ENCODE assay signal across 9 cellular contexts in the genomic region with DNA sequence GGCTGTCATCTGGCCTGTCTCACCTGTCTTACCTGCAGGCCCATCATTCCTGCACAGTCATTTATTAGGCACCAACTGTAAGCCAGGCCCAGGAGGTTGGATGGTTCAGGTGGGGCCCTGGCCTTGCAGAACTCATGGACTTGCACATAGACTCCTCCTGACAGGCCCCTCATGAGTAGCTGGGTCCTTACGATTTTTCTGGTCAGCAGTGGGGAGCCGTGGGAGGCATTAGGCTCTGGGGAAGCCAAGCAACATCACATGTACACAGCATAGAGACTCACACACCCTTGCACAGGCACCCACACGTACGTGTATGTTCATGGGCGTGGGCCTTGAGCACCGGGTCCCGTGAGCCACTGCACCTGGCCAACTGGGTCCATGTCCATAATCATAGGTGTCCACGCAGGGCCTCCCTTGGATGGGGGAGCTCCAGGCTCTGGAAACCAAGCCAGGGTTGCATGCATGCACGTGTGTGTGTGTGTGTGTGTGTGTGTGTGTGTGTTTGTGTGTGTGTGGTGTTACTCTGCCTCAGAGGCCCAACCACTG. TPM values are rescaled to one million over a fixed set of nuclear protein-coding genes. Genes with fewer than 3 reads are reported as not detected.
DNase-seq lines count a peak whose midpoint lies in the region; ATAC-seq, FAIRE-seq and TF ChIP-seq lines count a peak whose summit lies in the region.
"Had no signal": no experiment of that assay in that cellular context is flagged by ENCODE, and none has a peak within 500 bp of the region (broad histone marks: within the 10 kb centered on the region; RNA-seq: fewer than 3 reads in every experiment).

No MANE protein-coding gene starts in this region.

- FAIRE-seq in GM12878 (lab: Jason Lieb, UNC), result no peak

- SMC1A ChIA-PET in GM12878 (lab: Charles Lee; ENCODE audit: uncharacterized antibody, unreplicated experiment), result interaction anchor here (0.9 to 10.0 kb wide), 8 partner anchors 10 to 62 kb away, joined by 3 to 186 read pairs (median 12); a partner anchor contains a TSS

- CTCF ChIA-PET in GM12878 (lab: Yijun Ruan, JAX), result interaction anchor here (0.6 to 11.1 kb wide), 6 partner anchors 10 to 377 kb away, joined by 3 to 317 read pairs (median 22); a partner anchor contains a TSS

- H3K9me3 Mint-ChIP-seq in activated CD4-positive, alpha-beta T cell treated with anti-CD3 and anti-CD28 coated beads, Interleukin-2, amount 10 ng/mL, durations not matched to agents 24 days and 14 days, result no peaks in the 10 kb centered on the region

- no peak for TF ChIP-seq RAD21 in GM12878 (IDR thresholded peaks at IDR 0.05; ENCODE audit: insufficient read depth, low read depth, low read length)

- H3K27me3 ChIP-seq in GM12878 (replicated peaks in 1 of 2; ENCODE audit: control insufficient read depth in 2 of 2, insufficient read depth in 2 of 2, low read length in 1 of 2), result no peaks in the 10 kb centered on the region
- no peaks in the 10 kb centered on the region for H3K27me3 ChIP-seq in spleen (replicated peaks in 1 of 7)

- intact Hi-C loops in activated CD4-positive, alpha-beta T cell treated with anti-CD3 and anti-CD28 coated beads, Interleukin-2, amount 10 ng/mL, durations not matched to agents 24 days and 14 days (cut with micrococcal nuclease), result no loop called here
- intact Hi-C loops in GM12878 (cut with micrococcal nuclease; ENCODE audit: unreplicated experiment) (loop anchor here (1.0 to 2.0 kb wide), 3 partner anchors 18 to 23 kb away; a partner anchor contains a TSS), spleen (cut with DNase I; ENCODE audit: low total_unique reads) (no loop called here)

- H3K4me2 ChIP-seq in GM12878 (ENCODE audit: control insufficient read depth, insufficient read depth), result peak overlapping the region; percentile 80

- H4K20me1 ChIP-seq in GM12878 (ENCODE audit: control insufficient read depth, insufficient read depth), result no peaks in the 10 kb centered on the region

- peak; percentile 78 for DNase-seq in activated CD4-positive, alpha-beta T cell treated with anti-CD3 and anti-CD28 coated beads, Interleukin-2, amount 10 ng/mL, durations not matched to agents 24 days and 14 days
- DNase-seq in activated CD4-positive, alpha-beta T cell treated with anti-CD3 and anti-CD28 coated beads, Interleukin-2, amount 50 U/mL, for 4 hours, result no peak
- DNase-seq in GM12878 (ENCODE audit: low read depth, low spot score) (no peak), spleen (peak; percentile 80), AG20443 (ENCODE audit: low spot score) (no peak)
- DNase-seq: Right ventricle myocardium superior had no signal

- TF ChIP-seq EP300 in GM12878 (IDR thresholded peaks at IDR 0.05; ENCODE audit: borderline replicate concordance in 1 of 2, control insufficient read depth in 1 of 2, low read depth in 2 of 2, low read length in 2 of 2), result no peak

- no peak overlapping the region for H3K4me3 ChIP-seq in GM12878
- peak overlapping the region in 1 of 8 donors; percentile 58 for H3K4me3 ChIP-seq in spleen

- peak overlapping the region; percentile 57 for H3K4me3 Mint-ChIP-seq in activated CD4-positive, alpha-beta T cell treated with anti-CD3 and anti-CD28 coated beads, Interleukin-2, amount 10 ng/mL, durations not matched to agents 24 days and 14 days

- RAD21 ChIA-PET in GM12878 (lab: Charles Lee; ENCODE audit: unreplicated experiment), result interaction anchor here (0.8 to 8.2 kb wide), 8 partner anchors 11 to 791 kb away, joined by 3 to 135 read pairs (median 22); a partner anchor contains a TSS

- peaks cover 81% of the 10 kb centered on the region for H3K4me1 Mint-ChIP-seq in activated CD4-positive, alpha-beta T cell treated with anti-CD3 and anti-CD28 coated beads, Interleukin-2, amount 10 ng/mL, durations not matched to agents 24 days and 14 days

- no peak overlapping the region; the same call in 1 of the 2 replicates for H2AFZ ChIP-seq in GM12878 (ENCODE audit: control insufficient read depth, low read depth, low read length)

- ATAC-seq in HG03280 (IDR thresholded peaks at IDR 0.05; ENCODE audit: unreplicated experiment), result peak; percentile 1
- ATAC-seq in GM12878, result peak; percentile 2; the same call in 2 of the 3 replicates
- no peak for ATAC-seq in GM18907 (IDR thresholded peaks at IDR 0.05; ENCODE audit: unreplicated experiment)
- no peak for ATAC-seq in GM19397 (IDR thresholded peaks at IDR 0.05; ENCODE audit: unreplicated experiment)

- H3K4me1 ChIP-seq in GM12878 (ENCODE audit: control insufficient read depth, insufficient read depth, low read length) (peaks cover 35% of the 10 kb centered on the region), spleen (peaks cover 5 to 58% (median 42%) of the 10 kb centered on the region in 6 donors)

- H3K36me3 Mint-ChIP-seq in activated CD4-positive, alpha-beta T cell treated with anti-CD3 and anti-CD28 coated beads, Interleukin-2, amount 10 ng/mL, durations not matched to agents 24 days and 14 days (ENCODE audit: low read depth), result peaks cover 34% of the 10 kb centered on the region

- H3K27ac ChIP-seq in GM12878 (ENCODE audit: control insufficient read depth, insufficient read depth) (peak overlapping the region; percentile 95), spleen (peak overlapping the region; percentile 73 to 98 (median 96))

- BruUV-seq in GM12878 (replicated peaks; lab: Mats Ljungman, UMichigan), result no TSS peak

- WGBS in GM12878 (ENCODE audit: insufficient coverage, insufficient replicate concordance, low lambda C conversion rate, missing lambda C conversion rate), result 40% methylated on average over 9 of the region's 9 CpGs
- WGBS in spleen, 5 donors, result 38 to 68% (median 58%) methylated on average over 6 to 9 of the region's 9 CpGs

- in situ Hi-C loops in GM12878 (cut with MboI), result no loop called here

- H3K9ac ChIP-seq in GM12878 (ENCODE audit: control insufficient read depth, insufficient read depth, low read length), result peak overlapping the region; percentile 67; the same call in 1 of the 2 replicates

- TF ChIP-seq CTCF in GM12878 (IDR thresholded peaks at IDR 0.05 in 2 of 3, conservative IDR thresholded peaks at IDR 0.05 in 1 of 3; ENCODE audit: control insufficient read depth in 2 of 3, extremely low read depth in 1 of 3, insufficient read depth in 1 of 3, low read depth in 3 of 3, low read length in 3 of 3), result no peak
- TF ChIP-seq CTCF in spleen (IDR thresholded peaks at IDR 0.05 in 8 of 11, conservative IDR thresholded peaks at IDR 0.05 in 3 of 11), result peak in 2 of 11 experiments; percentile 3 to 18

- POLR2A ChIA-PET in GM12878 (lab: Charles Lee), result interaction anchor here (0.7 to 7.0 kb wide), 12 partner anchors 10 to 793 kb away, joined by 3 to 65 read pairs (median 6); a partner anchor contains a TSS

- no peaks in the 10 kb centered on the region for H3K27me3 Mint-ChIP-seq in activated CD4-positive, alpha-beta T cell treated with anti-CD3 and anti-CD28 coated beads, Interleukin-2, amount 10 ng/mL, durations not matched to agents 24 days and 14 days

- H3K9me3 ChIP-seq in GM12878 (replicated peaks; ENCODE audit: control insufficient read depth, insufficient read depth, low read length) (no peaks in the 10 kb centered on the region), spleen (no peaks in the 10 kb centered on the region)

- H3K27ac Mint-ChIP-seq in activated CD4-positive, alpha-beta T cell treated with anti-CD3 and anti-CD28 coated beads, Interleukin-2, amount 10 ng/mL, durations not matched to agents 24 days and 14 days, result peak overlapping the region; percentile 95

- H3K79me2 ChIP-seq in GM12878 (ENCODE audit: control insufficient read depth, insufficient read depth, low read length), result no peaks in the 10 kb centered on the region

- H3K36me3 ChIP-seq in GM12878 (ENCODE audit: control insufficient read depth in 2 of 2, insufficient read depth in 2 of 2, low read length in 1 of 2) (no peaks in the 10 kb centered on the region), spleen (no peaks in the 10 kb centered on the region)

- TF ChIP-seq POLR2A in GM12878 (IDR thresholded peaks at IDR 0.05; ENCODE audit: low read depth, low read length) (no peak), spleen (IDR thresholded peaks at IDR 0.05) (no peak)

RNA-seq across cellular contexts. Expression of a gene that starts 20.3 kb away (rescaled TPM):
- 359 and 361 TPM in 2 replicates for total RNA-seq in activated CD4-positive, alpha-beta T cell treated with anti-CD3 and anti-CD28 coated beads, Interleukin-2, amount 10 ng/mL, durations not matched to agents 24 days and 14 days
- 2.3 and 2.6 TPM in 2 replicates for total RNA-seq in GM12878 (2013; cell fraction: nucleolus; rRNA removed)
- total RNA-seq in GM12878 (2014; rRNA removed) (2.3 and 2.5 TPM in 2 replicates), GM12878 (2014; rRNA removed; fragmentation: Illumina TruSeq; extraction: Trizol) (0.94 and 1.0 TPM in 2 replicates), GM12878 (2021) (4.4 and 5.1 TPM in 2 replicates), spleen (10 to 100 TPM in 5 of 7 donors, 1 to 10 TPM in 2; 8.7 to 23.6 (median 14.0) TPM)
- 0.25 TPM for polyA plus RNA-seq in GM12878 (2011; ENCODE audit: low read depth)
- polyA plus RNA-seq in GM12878 (2011; rRNA removed) (0.20 and 0.41 TPM in 2 replicates), GM12878 (2014; fragmentation: Illumina TruSeq; extraction: Trizol) (1.4 and 2.7 TPM in 2 replicates), GM12878 (2014; fragmentation: Nextera tagmentation; extraction: Ambion mirVana) (under 1 TPM; 0.21 to 0.57 TPM), GM12878 (2014; rRNA removed) (3.2 and 3.7 TPM in 2 replicates), GM12878 (2016; fragmentation: Nextera tagmentation; extraction: Ambion mirVana) (1 to 10 TPM; 1.1 to 2.5 TPM), spleen (1 to 10 TPM; 2.9 to 7.4 (median 6.7) TPM)
- polyA plus RNA-seq in GM12878 (2011; cell fraction: cytosol; rRNA removed), result 0.97 and 1.0 TPM in 2 replicates
- 1.8 and 2.2 TPM in 2 replicates for polyA plus RNA-seq in GM12878 (2011; cell fraction: nucleus; rRNA removed)
- 1.4 and 1.5 TPM in 2 replicates for polyA plus RNA-seq in GM12878 (2012)
- 1.6 and 1.9 TPM in 2 replicates for polyA minus RNA-seq in GM12878 (2011; rRNA and poly(A)+ RNA removed)
- polyA minus RNA-seq in GM12878 (2011; cell fraction: cytosol; rRNA and poly(A)+ RNA removed), result 0.80 and 0.94 TPM in 2 replicates
- 1.9 and 3.2 TPM in 2 replicates for polyA minus RNA-seq in GM12878 (2011; cell fraction: nucleus; rRNA and poly(A)+ RNA removed)

RNA-seq across cellular contexts. Expression of a gene that starts 21.9 kb away (rescaled TPM):
- 62.9 and 66.0 TPM in 2 replicates for total RNA-seq in activated CD4-positive, alpha-beta T cell treated with anti-CD3 and anti-CD28 coated beads, Interleukin-2, amount 10 ng/mL, durations not matched to agents 24 days and 14 days
- total RNA-seq in GM12878 (2013; cell fraction: nucleolus; rRNA removed), result 52.1 and 58.3 TPM in 2 replicates
- total RNA-seq in GM12878 (2014; rRNA removed) (10.4 and 11.3 TPM in 2 replicates), GM12878 (2014; rRNA removed; fragmentation: Illumina TruSeq; extraction: Trizol) (9.5 and 10.5 TPM in 2 replicates), GM12878 (2021) (14.4 and 16.4 TPM in 2 replicates), spleen (10 to 100 TPM in 6 of 7 donors, 1 to 10 TPM in 1; 7.6 to 22.5 (median 18.9) TPM)
- polyA plus RNA-seq in GM12878 (2011; ENCODE audit: low read depth), result 13.7 TPM
- polyA plus RNA-seq in GM12878 (2011; rRNA removed) (8.7 and 13.5 TPM in 2 replicates), GM12878 (2014; fragmentation: Illumina TruSeq; extraction: Trizol) (4.9 and 9.9 TPM in 2 replicates), GM12878 (2014; fragmentation: Nextera tagmentation; extraction: Ambion mirVana) (10 to 100 TPM in 1 of 2 experiments, 1 to 10 TPM in 1; 2.8 to 10.5 TPM), GM12878 (2014; rRNA removed) (15.1 and 15.8 TPM in 2 replicates), GM12878 (2016; fragmentation: Nextera tagmentation; extraction: Ambion mirVana) (10 to 100 TPM; 17.8 to 19.0 TPM), spleen (10 to 100 TPM; 25.1 to 45.2 (median 41.1) TPM)
- polyA plus RNA-seq in GM12878 (2011; cell fraction: cytosol; rRNA removed), result 16.2 and 20.1 TPM in 2 replicates
- 57.9 and 77.5 TPM in 2 replicates for polyA plus RNA-seq in GM12878 (2011; cell fraction: nucleus; rRNA removed)
- 14.4 and 14.5 TPM in 2 replicates for polyA plus RNA-seq in GM12878 (2012)
- polyA minus RNA-seq in GM12878 (2011; rRNA and poly(A)+ RNA removed), result 12.1 and 16.6 TPM in 2 replicates
- polyA minus RNA-seq in GM12878 (2011; cell fraction: cytosol; rRNA and poly(A)+ RNA removed), result 4.0 and 4.4 TPM in 2 replicates
- polyA minus RNA-seq in GM12878 (2011; cell fraction: nucleus; rRNA and poly(A)+ RNA removed), result 18.7 and 25.0 TPM in 2 replicates

RNA-seq across cellular contexts. Expression of a gene that starts 23.7 kb away (rescaled TPM):
- total RNA-seq in activated CD4-positive, alpha-beta T cell treated with anti-CD3 and anti-CD28 coated beads, Interleukin-2, amount 10 ng/mL, durations not matched to agents 24 days and 14 days, result 32.6 and 35.4 TPM in 2 replicates
- total RNA-seq in GM12878 (2013; cell fraction: nucleolus; rRNA removed), result 2.5 and 3.6 TPM in 2 replicates
- total RNA-seq in GM12878 (2014; rRNA removed) (0.45 and 0.87 TPM in 2 replicates), GM12878 (2014; rRNA removed; fragmentation: Illumina TruSeq; extraction: Trizol) (0.64 and 0.76 TPM in 2 replicates), GM12878 (2021) (0.61 and 1.3 TPM in 2 replicates), spleen (10 to 100 TPM in 1 of 7 donors, 1 to 10 TPM in 6; 3.2 to 12.2 (median 5.8) TPM)
- polyA plus RNA-seq in GM12878 (2011; ENCODE audit: low read depth), result 1.3 TPM
- polyA plus RNA-seq in GM12878 (2011; rRNA removed) (2.3 and 3.2 TPM in 2 replicates), GM12878 (2014; fragmentation: Illumina TruSeq; extraction: Trizol) (0.48 and 1.0 TPM in 2 replicates), GM12878 (2014; fragmentation: Nextera tagmentation; extraction: Ambion mirVana) (under 1 TPM; 0.06 to 0.22 TPM), GM12878 (2014; rRNA removed) (0.77 and 1.7 TPM in 2 replicates), GM12878 (2016; fragmentation: Nextera tagmentation; extraction: Ambion mirVana) (under 1 TPM; 0.44 to 0.56 TPM), spleen (1 to 10 TPM; 2.3 to 4.6 (median 3.5) TPM)
- 3.9 and 4.8 TPM in 2 replicates for polyA plus RNA-seq in GM12878 (2011; cell fraction: cytosol; rRNA removed)
- 8.2 and 11.4 TPM in 2 replicates for polyA plus RNA-seq in GM12878 (2011; cell fraction: nucleus; rRNA removed)
- polyA plus RNA-seq in GM12878 (2012), result 1.6 and 1.9 TPM in 2 replicates
- polyA minus RNA-seq in GM12878 (2011; rRNA and poly(A)+ RNA removed), result 1.6 and 3.4 TPM in 2 replicates
- 0.52 TPM in 1 of 2 replicates, not detected in the other for polyA minus RNA-seq in GM12878 (2011; cell fraction: cytosol; rRNA and poly(A)+ RNA removed)
- 1.8 and 3.3 TPM in 2 replicates for polyA minus RNA-seq in GM12878 (2011; cell fraction: nucleus; rRNA and poly(A)+ RNA removed)

RNA-seq across cellular contexts. Expression of a gene that starts 25.7 kb away (rescaled TPM):
- 199 and 207 TPM in 2 replicates for total RNA-seq in activated CD4-positive, alpha-beta T cell treated with anti-CD3 and anti-CD28 coated beads, Interleukin-2, amount 10 ng/mL, durations not matched to agents 24 days and 14 days
- total RNA-seq in GM12878 (2013; cell fraction: nucleolus; rRNA removed), result 25.1 and 26.3 TPM in 2 replicates
- total RNA-seq in GM12878 (2014; rRNA removed) (42.6 and 49.2 TPM in 2 replicates), GM12878 (2014; rRNA removed; fragmentation: Illumina TruSeq; extraction: Trizol) (25.4 and 27.2 TPM in 2 replicates), GM12878 (2021) (39.9 and 42.0 TPM in 2 replicates), spleen (10 to 100 TPM; 34.7 to 55.0 (median 44.9) TPM)
- polyA plus RNA-seq in GM12878 (2011; ENCODE audit: low read depth), result 9.1 TPM
- polyA plus RNA-seq in GM12878 (2011; rRNA removed) (33.5 and 66.0 TPM in 2 replicates), GM12878 (2014; fragmentation: Illumina TruSeq; extraction: Trizol) (39.9 and 46.7 TPM in 2 replicates), GM12878 (2014; fragmentation: Nextera tagmentation; extraction: Ambion mirVana) (1 to 10 TPM; 7.9 to 8.7 TPM), GM12878 (2014; rRNA removed) (43.9 and 45.3 TPM in 2 replicates), GM12878 (2016; fragmentation: Nextera tagmentation; extraction: Ambion mirVana) (10 to 100 TPM; 32.4 to 38.0 TPM), spleen (10 to 100 TPM; 18.0 to 34.8 (median 18.9) TPM)
- 81.5 and 93.9 TPM in 2 replicates for polyA plus RNA-seq in GM12878 (2011; cell fraction: cytosol; rRNA removed)
- 58.1 and 59.6 TPM in 2 replicates for polyA plus RNA-seq in GM12878 (2011; cell fraction: nucleus; rRNA removed)
- polyA plus RNA-seq in GM12878 (2012), result 14.5 and 14.9 TPM in 2 replicates
- polyA minus RNA-seq in GM12878 (2011; rRNA and poly(A)+ RNA removed), result 53.0 and 58.0 TPM in 2 replicates
- polyA minus RNA-seq in GM12878 (2011; cell fraction: cytosol; rRNA and poly(A)+ RNA removed), result 12.2 and 17.4 TPM in 2 replicates
- polyA minus RNA-seq in GM12878 (2011; cell fraction: nucleus; rRNA and poly(A)+ RNA removed), result 11.7 and 18.6 TPM in 2 replicates

Comparison
In these comparisons a context has a peak if more than half of its experiments do, and no peak if none do; other contexts are left out.
1. DNase-seq: peak in activated CD4-positive, alpha-beta T cell treated with anti-CD3 and anti-CD28 coated beads, Interleukin-2, amount 10 ng/mL, durations not matched to agents 24 days and 14 days (single experiment) and spleen (single experiment); none in activated CD4-positive, alpha-beta T cell treated with anti-CD3 and anti-CD28 coated beads, Interleukin-2, amount 50 U/mL, for 4 hours (0 of 2), GM12878 (single experiment) and AG20443 (single experiment).
2. ATAC-seq: peak in HG03280 (single experiment) and GM12878 (single experiment); none in GM18907 (single experiment) and GM19397 (single experiment).
3. RNA of a gene that starts 20.3 kb away (total RNA-seq): 359 to 361 TPM in activated CD4-positive, alpha-beta T cell treated with anti-CD3 and anti-CD28 coated beads, Interleukin-2, amount 10 ng/mL, durations not matched to agents 24 days and 14 days; 8.7 to 23.6 TPM in spleen and 0.94 to 5.1 TPM in GM12878; every median in the first group is over 10 times any median in the second.